14 cellular contexts compared by ENCODE assay signal in the genomic region with DNA sequence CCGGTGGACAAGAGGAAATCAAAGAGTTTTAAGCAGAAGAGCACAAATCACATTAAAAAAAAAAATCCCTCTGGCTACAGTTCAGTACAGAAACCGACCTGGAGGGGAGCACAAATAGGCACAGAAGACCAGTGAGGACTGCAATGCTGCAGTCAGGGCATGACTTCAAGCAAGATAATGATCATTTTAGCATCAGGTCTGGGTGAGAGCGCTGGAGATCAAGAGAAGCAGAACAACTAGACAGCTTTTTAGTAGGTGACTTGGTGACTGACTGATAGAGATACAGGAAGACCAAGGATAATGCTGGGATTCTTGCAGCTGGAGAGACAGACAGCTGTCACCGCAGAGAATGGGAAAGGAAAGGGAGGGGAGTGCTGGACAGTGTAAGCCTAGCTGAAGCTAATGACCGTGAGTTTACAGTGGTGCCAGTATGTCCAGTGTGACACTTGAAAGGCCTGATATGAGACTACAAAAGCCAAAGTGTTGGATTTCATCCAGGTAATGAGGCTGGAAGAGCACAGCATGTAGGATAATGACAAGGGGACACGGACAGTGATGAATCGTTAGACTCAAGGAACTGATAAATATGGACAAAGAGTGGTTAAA. TPM values are rescaled to one million over a fixed set of nuclear protein-coding genes. Genes with fewer than 3 reads are reported as not detected.
DNase-seq lines count a peak whose midpoint lies in the region; ATAC-seq and TF ChIP-seq lines count a peak whose summit lies in the region.
"Had no signal": no experiment of that assay in that cellular context is flagged by ENCODE, and none has a peak within 500 bp of the region (broad histone marks: within the 10 kb centered on the region; RNA-seq: fewer than 3 reads in every experiment).

No MANE protein-coding gene starts in this region.

- H3K4me3 Mint-ChIP-seq in CD4-positive, CD25-positive, alpha-beta regulatory T cell, result peak overlapping the region in 2 of 4 donors; percentile 10 to 39
- H3K4me3 Mint-ChIP-seq in brain, result peak overlapping the region in 4 of 5 experiments; percentile 13 to 62 (median 46)
- no peak overlapping the region for H3K4me3 Mint-ChIP-seq in neural progenitor cell
- H3K4me3 Mint-ChIP-seq: activated CD4-positive, alpha-beta memory T cell treated with anti-CD3 and anti-CD28 coated beads, Interleukin-2, amount 10 ng/mL, durations not matched to agents 7 days and 5 days; natural killer cell treated with Interleukin-12 subunit alpha and Interleukin-12 subunit beta and Interleukin-15 and Interleukin-18, amount 100 ng/mL, for 72 hours had no signal

- no peak overlapping the region for H3K27ac ChIP-seq in CD4-positive, CD25-positive, alpha-beta regulatory T cell (ENCODE audit: insufficient read depth, low read length, poor library complexity, severe bottlenecking)
- H3K27ac ChIP-seq in lung (ENCODE audit: low read depth in 1 of 2, low read length in 1 of 2) (peak overlapping the region; percentile 15 to 46), neural progenitor cell (no peak overlapping the region)
- H3K27ac ChIP-seq: uterus had no signal

- H3K4me2 ChIP-seq in neural progenitor cell, result no peak overlapping the region

- H3K4me1 Mint-ChIP-seq in CD4-positive, CD25-positive, alpha-beta regulatory T cell, result peaks cover 23 to 49% (median 31%) of the 10 kb centered on the region in 4 donors
- H3K4me1 Mint-ChIP-seq in brain (peaks cover 12% of the 10 kb centered on the region), neural progenitor cell (peaks cover 21% of the 10 kb centered on the region)

- H2AFZ ChIP-seq in neural progenitor cell (replicated peaks), result no peak overlapping the region

- H3K9me3 ChIP-seq in CD4-positive, CD25-positive, alpha-beta regulatory T cell (ENCODE audit: control insufficient read depth in 2 of 2, low read length in 2 of 2), result no peaks in the 10 kb centered on the region
- H3K9me3 ChIP-seq in lung (ENCODE audit: control insufficient read depth in 2 of 2, insufficient read depth in 1 of 2, low read length in 1 of 2), result no peaks in the 10 kb centered on the region
- H3K9me3 ChIP-seq in neural progenitor cell (ENCODE audit: low read depth), result no peaks in the 10 kb centered on the region
- H3K9me3 ChIP-seq: MG63, uterus had no signal

- H3K36me3 Mint-ChIP-seq in CD4-positive, CD25-positive, alpha-beta regulatory T cell, result peaks cover 26% of the 10 kb centered on the region
- peaks cover 33% of the 10 kb centered on the region for H3K36me3 Mint-ChIP-seq in brain
- peaks cover 15% of the 10 kb centered on the region for H3K36me3 Mint-ChIP-seq in neural progenitor cell
- H3K36me3 Mint-ChIP-seq: natural killer cell treated with Interleukin-12 subunit alpha and Interleukin-12 subunit beta and Interleukin-15 and Interleukin-18, amount 100 ng/mL, for 72 hours had no signal

- TF ChIP-seq CTCF in brain (conservative IDR thresholded peaks at IDR 0.05) (no peak), lung (IDR thresholded peaks at IDR 0.05; ENCODE audit: control extremely low read depth, extremely low read depth) (no peak), neural progenitor cell (IDR thresholded peaks at IDR 0.05) (no peak)

- H3K4me1 ChIP-seq in CD4-positive, CD25-positive, alpha-beta regulatory T cell (ENCODE audit: control insufficient read depth, insufficient read depth, low read length, poor library complexity, severe bottlenecking), result peaks cover 18% of the 10 kb centered on the region
- peaks cover 4 to 16% of the 10 kb centered on the region in 2 donors for H3K4me1 ChIP-seq in lung (ENCODE audit: control insufficient read depth in 2 of 2, insufficient read depth in 2 of 2, low read length in 2 of 2)
- H3K4me1 ChIP-seq in neural progenitor cell, result peaks cover 18% of the 10 kb centered on the region

- peaks cover 48% of the 10 kb centered on the region for H3K36me3 ChIP-seq in CD4-positive, CD25-positive, alpha-beta regulatory T cell (ENCODE audit: control insufficient read depth, insufficient read depth, low read length)
- H3K36me3 ChIP-seq in lung (ENCODE audit: control insufficient read depth in 2 of 2, insufficient read depth in 2 of 2, low read length in 2 of 2) (peaks cover 0 to 8% of the 10 kb centered on the region in 2 donors), neural progenitor cell (peaks cover 15% of the 10 kb centered on the region)
- H3K36me3 ChIP-seq: uterus had no signal

- peaks cover 86% of the 10 kb centered on the region for H3K79me2 ChIP-seq in neural progenitor cell (ENCODE audit: low read depth)

- H3K9ac ChIP-seq in neural progenitor cell, result no peak overlapping the region

- DNase-seq in CD4-positive, CD25-positive, alpha-beta regulatory T cell, result no peak
- DNase-seq in NCI-H2029 (lab: John Stamatoyannopoulos, UW) (peak; percentile 85), lung (ENCODE audit: low spot score) (no peak), neural progenitor cell (ENCODE audit: low spot score) (no peak), NOMO-1 treated with DMSO at 0.1 percent for 48 hours (lab: John Stamatoyannopoulos, UW; ENCODE audit: unreplicated experiment) (no peak), NCI-H2107 (lab: John Stamatoyannopoulos, UW) (no peak)
- DNase-seq: activated CD4-positive, alpha-beta memory T cell treated with anti-CD3 and anti-CD28 coated beads, Interleukin-2, amount 10 ng/mL, durations not matched to agents 7 days and 5 days; activated naive CD4-positive, alpha-beta T cell treated with Interleukin-2 at 50 U/mL for 16 hours; MG63; T-helper 1 cell; uterus had no signal

- peaks cover 8% of the 10 kb centered on the region for H3F3A ChIP-seq in neural progenitor cell (ENCODE audit: low read depth)

- H3K27ac Mint-ChIP-seq in CD4-positive, CD25-positive, alpha-beta regulatory T cell, result peak overlapping the region; percentile 50 to 77 (median 52)
- H3K27ac Mint-ChIP-seq in brain (peak overlapping the region; percentile 13 to 77 (median 54)), neural progenitor cell (no peak overlapping the region)
- H3K27ac Mint-ChIP-seq: activated CD4-positive, alpha-beta memory T cell treated with anti-CD3 and anti-CD28 coated beads, Interleukin-2, amount 10 ng/mL, durations not matched to agents 7 days and 5 days had no signal

- no peaks in the 10 kb centered on the region for H3K27me3 ChIP-seq in CD4-positive, CD25-positive, alpha-beta regulatory T cell (ENCODE audit: control insufficient read depth, insufficient read depth, low read length)
- H3K27me3 ChIP-seq in lung (ENCODE audit: control insufficient read depth, insufficient read depth), result no peaks in the 10 kb centered on the region
- no peaks in the 10 kb centered on the region for H3K27me3 ChIP-seq in neural progenitor cell
- H3K27me3 ChIP-seq: MG63, uterus had no signal

- no peaks in the 10 kb centered on the region for H3K9me3 Mint-ChIP-seq in CD4-positive, CD25-positive, alpha-beta regulatory T cell
- no peaks in the 10 kb centered on the region for H3K9me3 Mint-ChIP-seq in brain
- no peaks in the 10 kb centered on the region for H3K9me3 Mint-ChIP-seq in neural progenitor cell
- H3K9me3 Mint-ChIP-seq: activated CD4-positive, alpha-beta memory T cell treated with anti-CD3 and anti-CD28 coated beads, Interleukin-2, amount 10 ng/mL, durations not matched to agents 7 days and 5 days; natural killer cell treated with Interleukin-12 subunit alpha and Interleukin-12 subunit beta and Interleukin-15 and Interleukin-18, amount 100 ng/mL, for 72 hours had no signal

- no peaks in the 10 kb centered on the region for H3K27me3 Mint-ChIP-seq in CD4-positive, CD25-positive, alpha-beta regulatory T cell
- no peaks in the 10 kb centered on the region for H3K27me3 Mint-ChIP-seq in brain
- peaks cover 3% of the 10 kb centered on the region for H3K27me3 Mint-ChIP-seq in neural progenitor cell (ENCODE audit: insufficient read depth, low read depth)
- H3K27me3 Mint-ChIP-seq: activated CD4-positive, alpha-beta memory T cell treated with anti-CD3 and anti-CD28 coated beads, Interleukin-2, amount 10 ng/mL, durations not matched to agents 7 days and 5 days; natural killer cell treated with Interleukin-12 subunit alpha and Interleukin-12 subunit beta and Interleukin-15 and Interleukin-18, amount 100 ng/mL, for 72 hours had no signal

- H4K20me1 ChIP-seq in neural progenitor cell (ENCODE audit: low read depth), result peaks cover 74% of the 10 kb centered on the region

- no peak for ATAC-seq in CD4-positive, CD25-positive, alpha-beta regulatory T cell (ENCODE audit: low read depth in 2 of 2)
- ATAC-seq in lung (ENCODE audit: insufficient read depth, low FRiP score), result no peak
- ATAC-seq in GM18909 (IDR thresholded peaks at IDR 0.05; ENCODE audit: poor library complexity, unreplicated experiment), result no peak
- ATAC-seq: natural killer cell treated with Interleukin-12 subunit alpha and Interleukin-12 subunit beta and Interleukin-15 and Interleukin-18, amount 100 ng/mL, for 72 hours had no signal

- WGBS in lung, 2 donors, result 59 to 75% methylated on average over 7 of the region's 7 CpGs

- H3K4me3 ChIP-seq in CD4-positive, CD25-positive, alpha-beta regulatory T cell (ENCODE audit: low read depth, low read length), result no peak overlapping the region
- H3K4me3 ChIP-seq in lung, result no peak overlapping the region
- H3K4me3 ChIP-seq in neural progenitor cell, result no peak overlapping the region
- H3K4me3 ChIP-seq: MG63, uterus had no signal

RNA-seq across cellular contexts. Expression of gene NFYB, which starts 5.6 kb away (rescaled TPM):
- 15.4 TPM for total RNA-seq in CD4-positive, CD25-positive, alpha-beta regulatory T cell
- 10 to 100 TPM; 30.7 to 48.0 (median 44.2) TPM for polyA plus RNA-seq in CD4-positive, CD25-positive, alpha-beta regulatory T cell
- 24.2 TPM for polyA plus RNA-seq in brain (ENCODE audit: insufficient read depth, low read depth, low replicate concordance)
- 10 to 100 TPM; 24.0 to 25.0 TPM for total RNA-seq in lung
- 10 to 100 TPM; 15.5 to 33.0 TPM for polyA plus RNA-seq in lung
- total RNA-seq in neural progenitor cell (ENCODE audit: low replicate concordance), result 64.2 and 100 TPM in 2 replicates

Comparison
In these comparisons a context has a peak if more than half of its experiments do, and no peak if none do; other contexts are left out.
1. H3K27ac ChIP-seq: peak in lung (2 of 2); none in CD4-positive, CD25-positive, alpha-beta regulatory T cell (single experiment) and neural progenitor cell (single experiment).